Comparison of ENCODE assay signal across 8 cellular contexts in genomic region chr11:7514099-7514725, GRCh38. TPM values are rescaled to one million over a fixed set of nuclear protein-coding genes. Genes with fewer than 3 reads are reported as not detected.
DNase-seq lines count a peak whose midpoint lies in the region; ATAC-seq lines count a peak whose summit lies in the region.

No MANE protein-coding gene starts in this region.

- peak overlapping the region; percentile 58 for H3K27ac Mint-ChIP-seq in activated naive CD8-positive, alpha-beta T cell treated with anti-CD3 and anti-CD28 coated beads, Interleukin-2, amount 10 ng/mL, durations not matched to agents 7 days and 5 days

- no peak for DNase-seq in activated naive CD8-positive, alpha-beta T cell treated with anti-CD3 and anti-CD28 coated beads, Interleukin-2, amount 10 ng/mL, durations not matched to agents 7 days and 5 days
- DNase-seq in right cardiac atrium (peak in 2 of 3 donors; percentile 35 to 70), sciatic nerve (ENCODE audit: low spot score) (peak; percentile 64), amniotic stem cell (lab: John Stamatoyannopoulos, UW) (no peak), COLO829 (ENCODE audit: low spot score) (no peak)

- H3K9me3 Mint-ChIP-seq in activated naive CD8-positive, alpha-beta T cell treated with anti-CD3 and anti-CD28 coated beads, Interleukin-2, amount 10 ng/mL, durations not matched to agents 7 days and 5 days, result no peaks in the 10 kb centered on the region

- H3K27ac ChIP-seq in ACC112 (ENCODE audit: low read depth, low read length) (no peak overlapping the region), right cardiac atrium (ENCODE audit: low read length) (peak overlapping the region; percentile 37)

- peaks cover 13% of the 10 kb centered on the region for H3K36me3 Mint-ChIP-seq in activated naive CD8-positive, alpha-beta T cell treated with anti-CD3 and anti-CD28 coated beads, Interleukin-2, amount 10 ng/mL, durations not matched to agents 7 days and 5 days

- intact Hi-C loops in right cardiac atrium (cut with DNase I), result loop anchor here in 1 of 4 donors (10.0 kb wide), 1 partner anchor 61 kb away; no protein-coding TSS in a partner anchor
- intact Hi-C loops in sciatic nerve (cut with DNase I), result no loop called here

- no peaks in the 10 kb centered on the region for H3K36me3 ChIP-seq in ACC112 (ENCODE audit: insufficient read depth, low read length)

- H3K4me3 Mint-ChIP-seq in activated naive CD8-positive, alpha-beta T cell treated with anti-CD3 and anti-CD28 coated beads, Interleukin-2, amount 10 ng/mL, durations not matched to agents 7 days and 5 days, result peak overlapping the region; percentile 88

- H3K79me2 ChIP-seq in ACC112 (ENCODE audit: control insufficient read depth, insufficient read depth, low read length, unreplicated experiment), result no peaks in the 10 kb centered on the region

- peak overlapping the region; percentile 96 for H2AFZ ChIP-seq in ACC112 (ENCODE audit: low read length, unreplicated experiment)

- H3K9me3 ChIP-seq in right cardiac atrium (ENCODE audit: control insufficient read depth, low read length), result no peaks in the 10 kb centered on the region

- ATAC-seq in GM18870 (IDR thresholded peaks at IDR 0.05; ENCODE audit: unreplicated experiment) (peak; percentile 14), HG03521 (IDR thresholded peaks at IDR 0.05; ENCODE audit: unreplicated experiment) (peak; percentile 6), right cardiac atrium (peak; percentile 18 to 41), sciatic nerve (peak; percentile 29)
- peak; percentile 22 for ATAC-seq in activated naive CD8-positive, alpha-beta T cell treated with anti-CD3 and anti-CD28 coated beads, Interleukin-2, amount 10 ng/mL, durations not matched to agents 7 days and 5 days (ENCODE audit: low read depth)

- POLR2A ChIA-PET in activated naive CD8-positive, alpha-beta T cell treated with anti-CD3 and anti-CD28 coated beads, Interleukin-2, amount 10 ng/mL, durations not matched to agents 7 days and 5 days (lab: Charles Lee), result interaction anchor here (1.0 to 1.6 kb wide), 5 partner anchors 10 to 151 kb away, joined by 3 to 5 read pairs (median 4); no protein-coding TSS in a partner anchor

- peaks cover 16% of the 10 kb centered on the region for H3K4me1 ChIP-seq in ACC112 (ENCODE audit: control insufficient read depth, insufficient read depth, low read length, unreplicated experiment)
- H3K4me1 ChIP-seq in right cardiac atrium (ENCODE audit: control insufficient read depth, insufficient read depth, low read length), result peaks cover 4% of the 10 kb centered on the region

- peaks cover 37% of the 10 kb centered on the region for H3K4me1 Mint-ChIP-seq in activated naive CD8-positive, alpha-beta T cell treated with anti-CD3 and anti-CD28 coated beads, Interleukin-2, amount 10 ng/mL, durations not matched to agents 7 days and 5 days

- H3K4me3 ChIP-seq in ACC112 (ENCODE audit: low read depth, low read length), result peak overlapping the region; percentile 87
- peak overlapping the region; percentile 71 for H3K4me3 ChIP-seq in right cardiac atrium (ENCODE audit: low read length)

- peaks cover 7% of the 10 kb centered on the region for H3K27me3 Mint-ChIP-seq in activated naive CD8-positive, alpha-beta T cell treated with anti-CD3 and anti-CD28 coated beads, Interleukin-2, amount 10 ng/mL, durations not matched to agents 7 days and 5 days

- peaks cover 26% of the 10 kb centered on the region for H3K27me3 ChIP-seq in ACC112 (ENCODE audit: insufficient read depth, low read length)
- no peaks in the 10 kb centered on the region for H3K27me3 ChIP-seq in right cardiac atrium (ENCODE audit: control insufficient read depth, insufficient read depth)

- WGBS in right cardiac atrium, result 5% methylated on average over 36 of the region's 36 CpGs

RNA-seq across cellular contexts. Expression of gene PPFIBP2, which starts 0.4 kb away (rescaled TPM):
- 10 to 100 TPM; 19.9 to 25.7 TPM for total RNA-seq in activated naive CD8-positive, alpha-beta T cell treated with anti-CD3 and anti-CD28 coated beads, Interleukin-2, amount 10 ng/mL, durations not matched to agents 7 days and 5 days
- total RNA-seq in right cardiac atrium (10 to 100 TPM; 13.7 to 45.3 (median 27.3) TPM), sciatic nerve (52.3 TPM)
- polyA plus RNA-seq in right cardiac atrium, result 16.6 TPM

RNA-seq across cellular contexts. Expression of gene OLFML1, which starts 28.9 kb away (rescaled TPM):
- not detected for total RNA-seq in activated naive CD8-positive, alpha-beta T cell treated with anti-CD3 and anti-CD28 coated beads, Interleukin-2, amount 10 ng/mL, durations not matched to agents 7 days and 5 days
- total RNA-seq in right cardiac atrium, result 10 to 100 TPM in 3 of 4 donors, 1 to 10 TPM in 1; 7.2 to 16.9 (median 13.6) TPM
- polyA plus RNA-seq in right cardiac atrium, result 6.9 TPM
- 27.2 TPM for total RNA-seq in sciatic nerve

Comparison
In these comparisons a context has a peak if more than half of its experiments do, and no peak if none do; other contexts are left out.
1. DNase-seq: peak in right cardiac atrium (2 of 3) and sciatic nerve (single experiment); none in activated naive CD8-positive, alpha-beta T cell treated with anti-CD3 and anti-CD28 coated beads, Interleukin-2, amount 10 ng/mL, durations not matched to agents 7 days and 5 days (single experiment), amniotic stem cell (single experiment) and COLO829 (single experiment).
2. RNA of gene OLFML1, which starts 28.9 kb away (total RNA-seq): 27.2 TPM in sciatic nerve (single experiment) and 7.2 to 16.9 TPM in right cardiac atrium; not detected in activated naive CD8-positive, alpha-beta T cell treated with anti-CD3 and anti-CD28 coated beads, Interleukin-2, amount 10 ng/mL, durations not matched to agents 7 days and 5 days; every median in the first group is over 4 times any median in the second.
3. Peak in every context shown above with its lines, with median percentiles within 50 percentile points of each other: ATAC-seq.